Comparison of ENCODE assay signal across 8 cellular contexts in genomic region chr15:92884813-92885461, GRCh38. TPM values are rescaled to one million over a fixed set of nuclear protein-coding genes. Genes with fewer than 3 reads are reported as not detected.
A peak's percentile ranks its signal among the peaks of the same experiment; 100 is the strongest.
DNase-seq lines count a peak whose midpoint lies in the region; TF ChIP-seq lines count a peak whose summit lies in the region.

No MANE protein-coding gene starts in this region.

- peak overlapping the region; percentile 88 to 98 (median 96) for H3K4me3 Mint-ChIP-seq in CD4-positive, alpha-beta memory T cell

- intact Hi-C loops in CD4-positive, alpha-beta memory T cell (cut with micrococcal nuclease) = no loop called here

- H3K4me3 ChIP-seq in CD4-positive, alpha-beta memory T cell (ENCODE audit: low read length in 2 of 2) = peak overlapping the region; percentile 90 to 100
- H3K4me3 ChIP-seq in brain microvascular endothelial cell (ENCODE audit: low read depth, low read length) = peak overlapping the region; percentile 64
- H3K4me3 ChIP-seq in mesodermal cell (ENCODE audit: extremely low read depth, insufficient read depth, low read length, poor library complexity, severe bottlenecking) = peak overlapping the region; percentile 94

- TF ChIP-seq CTCF in brain microvascular endothelial cell (IDR thresholded peaks at IDR 0.05; ENCODE audit: low read depth, low read length, missing control alignments) (no peak), GM10266 (IDR thresholded peaks at IDR 0.05; ENCODE audit: control insufficient read depth, insufficient read depth, low read depth, missing control alignments) (no peak)

- H3K36me3 Mint-ChIP-seq in CD4-positive, alpha-beta memory T cell = peaks cover 40 to 62% of the 10 kb centered on the region in 2 donors

- H3K9me3 Mint-ChIP-seq in CD4-positive, alpha-beta memory T cell = peaks cover 0 to 9% (median under 1%) of the 10 kb centered on the region in 8 donors

- no peaks in the 10 kb centered on the region for H3K27me3 Mint-ChIP-seq in CD4-positive, alpha-beta memory T cell

- H3K27me3 ChIP-seq in CD4-positive, alpha-beta memory T cell (ENCODE audit: insufficient read depth, low read length) = no peaks in the 10 kb centered on the region
- H3K27me3 ChIP-seq in brain microvascular endothelial cell (replicated peaks) = no peaks in the 10 kb centered on the region

- DNase-seq in CD4-positive, alpha-beta memory T cell = peak in 1 of 5 donors; percentile 42
- peak; percentile 60 for DNase-seq in LHCN-M2 (ENCODE audit: low read depth)
- no peak for DNase-seq in brain microvascular endothelial cell
- DNase-seq in MV-4-11 (lab: John Stamatoyannopoulos, UW) = no peak
- DNase-seq in stimulated activated CD4-positive, alpha-beta T cell treated with anti-CD3 and anti-CD28 coated beads, Interleukin-4, amount 100 ng/mL, for 24 hours = no peak
- no peak for DNase-seq in GM10266 (ENCODE audit: extremely low spot score)
- no peak for DNase-seq in GM19240 (ENCODE audit: insufficient read length, low spot score)

- peak overlapping the region; percentile 99 for H3K27ac ChIP-seq in CD4-positive, alpha-beta memory T cell (ENCODE audit: low read depth, low read length)
- H3K27ac ChIP-seq in brain microvascular endothelial cell (peak overlapping the region; percentile 93), mesodermal cell (ENCODE audit: low read depth, low read length, severe bottlenecking) (peak overlapping the region; percentile 96)

- H3K9me3 ChIP-seq in CD4-positive, alpha-beta memory T cell (ENCODE audit: control insufficient read depth in 1 of 2, low read length in 2 of 2) = no peaks in the 10 kb centered on the region
- no peaks in the 10 kb centered on the region for H3K9me3 ChIP-seq in mesodermal cell (ENCODE audit: control insufficient read depth, low read length)

- CTCF ChIA-PET in CD4-positive, alpha-beta memory T cell (lab: Charles Lee; ENCODE audit: partially characterized antibody) = interaction anchor here (1.0 to 7.8 kb wide), 7 partner anchors 10 to 87 kb away, joined by 4 to 82 read pairs (median 12); partner anchors contain the start of gene CHD2

- peaks cover 23% of the 10 kb centered on the region for H3K36me3 ChIP-seq in CD4-positive, alpha-beta memory T cell (ENCODE audit: insufficient read depth, low read length)
- H3K36me3 ChIP-seq in brain microvascular endothelial cell (replicated peaks) (peaks cover 24% of the 10 kb centered on the region), mesodermal cell (ENCODE audit: control insufficient read depth, insufficient read depth, low read length) (peaks cover 31% of the 10 kb centered on the region)

- in situ Hi-C loops in brain microvascular endothelial cell (cut with HindIII; ENCODE audit: low pct_ligation_motif_present, low sequenced_read_pairs) = loop anchor here (10.0 kb wide), 1 partner anchor 70 kb away; no protein-coding TSS in a partner anchor

- WGBS in mesodermal cell (ENCODE audit: insufficient coverage in 2 of 2), 2 experiments = no CpG with 5 or more reads among the region's 3 CpGs

- peaks cover 41 to 73% (median 48%) of the 10 kb centered on the region in 4 donors for H3K4me1 Mint-ChIP-seq in CD4-positive, alpha-beta memory T cell

- H3K4me1 ChIP-seq in CD4-positive, alpha-beta memory T cell (ENCODE audit: insufficient read depth, low read length) = peaks cover 70% of the 10 kb centered on the region
- H3K4me1 ChIP-seq in mesodermal cell (ENCODE audit: control insufficient read depth, insufficient read depth, low read length, poor library complexity, severe bottlenecking) = peaks cover 14% of the 10 kb centered on the region

- peak overlapping the region; percentile 92 to 99 (median 98) for H3K27ac Mint-ChIP-seq in CD4-positive, alpha-beta memory T cell

- POLR2A ChIA-PET in CD4-positive, alpha-beta memory T cell (lab: Charles Lee; ENCODE audit: partially characterized antibody) = interaction anchor here (4.2 to 22.9 kb wide), 9 partner anchors 10 to 77 kb away, joined by 28 to 1104 read pairs (median 268); partner anchors contain the start of gene CHD2

RNA-seq across cellular contexts. Expression of gene CHD2, which starts 15.2 kb away (rescaled TPM):
- total RNA-seq in CD4-positive, alpha-beta memory T cell = 100 to 1,000 TPM; 340 to 351 TPM
- polyA plus RNA-seq in CD4-positive, alpha-beta memory T cell = 100 to 1,000 TPM in 1 of 2 donors, 10 to 100 TPM in 1; 28.4 to 108 TPM
- 28.6 and 36.0 TPM in 2 replicates for total RNA-seq in LHCN-M2 (2014; rRNA removed)
- 15.4 TPM for polyA plus RNA-seq in LHCN-M2 (2012)
- 45.4 TPM for polyA plus RNA-seq in mesodermal cell (2013, experiment 1 of 2)
- polyA plus RNA-seq in mesodermal cell (2013, experiment 2 of 2) = 37.3 TPM
